In genomic region chr2:96267159-96267971, GRCh38 we compare ENCODE assay signal across 8 cellular contexts. TPM values are rescaled to one million over a fixed set of nuclear protein-coding genes. Genes with fewer than 3 reads are reported as not detected.
A peak's percentile ranks its signal among the peaks of the same experiment; 100 is the strongest.
DNase-seq lines count a peak whose midpoint lies in the region; ATAC-seq, FAIRE-seq and TF ChIP-seq lines count a peak whose summit lies in the region.

No MANE protein-coding gene starts in this region.

- POLR2A ChIA-PET in HEK293 (lab: Yijun Ruan, JAX) (interaction anchor here (0.6 to 2.1 kb wide), 9 partner anchors 9 to 371 kb away, joined by 3 to 30 read pairs (median 5); partner anchors contain the start of genes KANSL3 and STARD7), HepG2 (lab: Yijun Ruan, JAX) (interaction anchor here (0.6 to 3.6 kb wide), 10 partner anchors 9 to 236 kb away, joined by 3 to 46 read pairs (median 7); partner anchors contain the start of genes NCAPH, SNRNP200 and STARD7)

- H3K4me3 Mint-ChIP-seq in activated naive CD8-positive, alpha-beta T cell treated with anti-CD3 and anti-CD28 coated beads, Interleukin-2, amount 50 U/mL, for 24 hours = peak overlapping the region; percentile 99
- H3K4me3 Mint-ChIP-seq in stimulated activated naive B cell treated with anti-CD40 and anti-IgM and Interleukin-4, amounts not matched to agents 10 μg/mL and 1 μg/mL and 100 μg/mL, for 72 hours = peak overlapping the region; percentile 86 to 95

- peak overlapping the region; percentile 96 for H3K27ac Mint-ChIP-seq in activated naive CD8-positive, alpha-beta T cell treated with anti-CD3 and anti-CD28 coated beads, Interleukin-2, amount 50 U/mL, for 24 hours
- H3K27ac Mint-ChIP-seq in stimulated activated naive B cell treated with anti-CD40 and anti-IgM and Interleukin-4, amounts not matched to agents 10 μg/mL and 1 μg/mL and 100 μg/mL, for 72 hours = peak overlapping the region; percentile 82

- peaks cover 6% of the 10 kb centered on the region for H4K20me1 ChIP-seq in HepG2 (ENCODE audit: insufficient read depth, low read length)

- peak; percentile 59 for FAIRE-seq in HepG2 (lab: Jason Lieb, UNC)

- H3K27me3 ChIP-seq in SJCRH30 (no peaks in the 10 kb centered on the region), HepG2 (ENCODE audit: control insufficient read depth in 1 of 2, insufficient read depth in 2 of 2, low read length in 2 of 2) (no peaks in the 10 kb centered on the region; a peak in 1 of 5 replicates)

- H3K9me3 ChIP-seq in HEK293 (ENCODE audit: control insufficient read depth, insufficient read depth, low read depth, low read length) = no peaks in the 10 kb centered on the region
- H3K9me3 ChIP-seq in SJCRH30 (replicated peaks) = no peaks in the 10 kb centered on the region
- no peaks in the 10 kb centered on the region for H3K9me3 ChIP-seq in HepG2 (ENCODE audit: low read length)

- peaks cover 17 to 64% of the 10 kb centered on the region in 2 experiments for H3K36me3 ChIP-seq in HEK293 (ENCODE audit: control insufficient read depth in 2 of 2, insufficient read depth in 1 of 2, low read length in 2 of 2)
- peaks cover 29% of the 10 kb centered on the region for H3K36me3 ChIP-seq in SJCRH30
- peaks cover 18 to 42% of the 10 kb centered on the region in 2 experiments for H3K36me3 ChIP-seq in HepG2 (replicated peaks in 1 of 2; ENCODE audit: control insufficient read depth in 1 of 2, insufficient read depth in 2 of 2, low read length in 2 of 2)

- peak overlapping the region; percentile 86 for H3K9ac ChIP-seq in HepG2 (ENCODE audit: insufficient read depth, low read depth, low read length)

- H3K4me2 ChIP-seq in HepG2 (ENCODE audit: low read depth, low read length) = peak overlapping the region; percentile 86

- H3K36me3 Mint-ChIP-seq in activated naive CD8-positive, alpha-beta T cell treated with anti-CD3 and anti-CD28 coated beads, Interleukin-2, amount 50 U/mL, for 24 hours (ENCODE audit: low read depth) = peaks cover 36% of the 10 kb centered on the region
- H3K36me3 Mint-ChIP-seq in stimulated activated naive B cell treated with anti-CD40 and anti-IgM and Interleukin-4, amounts not matched to agents 10 μg/mL and 1 μg/mL and 100 μg/mL, for 72 hours = peaks cover 28 to 46% of the 10 kb centered on the region in 2 donors

- peak; percentile 47 for ATAC-seq in activated naive CD8-positive, alpha-beta T cell treated with anti-CD3 and anti-CD28 coated beads, Interleukin-2, amount 50 U/mL, for 24 hours
- ATAC-seq in HepG2 (peak; percentile 59), HG03280 (IDR thresholded peaks at IDR 0.05; ENCODE audit: unreplicated experiment) (no peak)
- no peak for ATAC-seq in stimulated activated naive B cell treated with anti-CD40 and anti-IgM and Interleukin-4, amounts not matched to agents 10 μg/mL and 1 μg/mL and 100 μg/mL, for 72 hours (replicated peaks)

- H3K4me3 ChIP-seq in HEK293 (ENCODE audit: low read depth, low read length) = peak overlapping the region; percentile 95
- no peak overlapping the region; the same call in 1 of the 2 replicates for H3K4me3 ChIP-seq in SJCRH30
- H3K4me3 ChIP-seq in HepG2 (replicated peaks in 1 of 3; ENCODE audit: insufficient read depth in 1 of 3, low read depth in 2 of 3, low read length in 3 of 3) = peak overlapping the region; percentile 80 to 97 (median 95)
- no peak overlapping the region for H3K4me3 ChIP-seq in coronary artery

- in situ Hi-C loops in HepG2 (cut with HindIII; ENCODE audit: extremely low pct_ligation_motif_present, low pct_unique_long_range_greater_than_20kb) = no loop called here

- WGBS in HepG2 (ENCODE audit: low lambda C conversion rate) = 48% methylated on average over 12 of the region's 12 CpGs

- DNase-seq in SJCRH30 (peak; percentile 57 to 67), HepG2 (ENCODE audit: low spot score) (peak; percentile 73), coronary artery (ENCODE audit: low spot score) (no peak)
- DNase-seq in activated naive CD8-positive, alpha-beta T cell treated with anti-CD3 and anti-CD28 coated beads, Interleukin-2, amount 50 U/mL, for 24 hours = peak; percentile 61
- DNase-seq in stimulated activated naive B cell treated with anti-CD40 and anti-IgM and Interleukin-4, amounts not matched to agents 10 μg/mL and 1 μg/mL and 100 μg/mL, for 72 hours = peak; percentile 17

- H3K27ac ChIP-seq in C4-2B = peak overlapping the region; percentile 91
- H3K27ac ChIP-seq in HEK293 (ENCODE audit: extremely low read depth, low read depth, low read length) = no peak overlapping the region
- H3K27ac ChIP-seq in SJCRH30 = no peak overlapping the region
- H3K27ac ChIP-seq in HepG2 (ENCODE audit: extremely low read length, insufficient read depth, low read length) = peak overlapping the region; percentile 83
- H3K27ac ChIP-seq in coronary artery = no peak overlapping the region

- CTCF ChIA-PET in HEK293 (lab: Yijun Ruan, JAX) (interaction anchor here (0.5 to 1.6 kb wide), 16 partner anchors 18 to 380 kb away, joined by 3 to 6 read pairs (median 4); partner anchors contain the start of genes ASTL and STARD7), HepG2 (lab: Yijun Ruan, JAX; ENCODE audit: low intra/inter-chr PET ratio, low total read pairs) (interaction anchor here (0.6 to 1.5 kb wide), 3 partner anchors 14 to 93 kb away, joined by 3 to 16 read pairs (median 3); no protein-coding TSS in a partner anchor)

- TF ChIP-seq CTCF in C4-2B (conservative IDR thresholded peaks at IDR 0.05) (peak; percentile 50), HEK293 (tag by site-specific recombination; IDR thresholded peaks at IDR 0.05) (0 out of 2 replicates have a peak, but pooled peaks have one; percentile 15), HepG2 (CRISPR knock-in tag; IDR thresholded peaks at IDR 0.05) (peak; percentile 84), coronary artery (IDR thresholded peaks at IDR 0.05) (no peak)

- peak; percentile 78 for TF ChIP-seq RAD21 in HepG2 (CRISPR knock-in tag; IDR thresholded peaks at IDR 0.05)

- TF ChIP-seq POLR2A in HepG2 (IDR thresholded peaks at IDR 0.05; ENCODE audit: insufficient read depth in 1 of 2, low read depth in 2 of 2, low read length in 2 of 2) = no peak

- no peaks in the 10 kb centered on the region for H3K27me3 Mint-ChIP-seq in activated naive CD8-positive, alpha-beta T cell treated with anti-CD3 and anti-CD28 coated beads, Interleukin-2, amount 50 U/mL, for 24 hours
- H3K27me3 Mint-ChIP-seq in stimulated activated naive B cell treated with anti-CD40 and anti-IgM and Interleukin-4, amounts not matched to agents 10 μg/mL and 1 μg/mL and 100 μg/mL, for 72 hours = no peaks in the 10 kb centered on the region

- TF ChIP-seq EP300 in HepG2 (IDR thresholded peaks at IDR 0.05; ENCODE audit: low read depth in 2 of 2, low read length in 2 of 2) (no peak), HepG2 (CRISPR knock-in tag; IDR thresholded peaks at IDR 0.05; ENCODE audit: borderline replicate concordance) (0 out of 2 replicates have a peak, but pooled peaks have one; percentile 31)

- intact Hi-C loops in HepG2 (cut with micrococcal nuclease; ENCODE audit: unreplicated experiment) = loop anchor here (2.0 kb wide), 1 partner anchor 241 kb away; no protein-coding TSS in a partner anchor

- no peak overlapping the region for H2AFZ ChIP-seq in HepG2 (ENCODE audit: low read length)

- peaks cover 52% of the 10 kb centered on the region for H3K79me2 ChIP-seq in HepG2 (ENCODE audit: insufficient read depth, low read length)

- BruUV-seq in HepG2 (replicated peaks; lab: Mats Ljungman, UMichigan) = no TSS peak

- peaks cover 43% of the 10 kb centered on the region for H3K4me1 Mint-ChIP-seq in activated naive CD8-positive, alpha-beta T cell treated with anti-CD3 and anti-CD28 coated beads, Interleukin-2, amount 50 U/mL, for 24 hours
- peaks cover 23 to 45% of the 10 kb centered on the region in 2 donors for H3K4me1 Mint-ChIP-seq in stimulated activated naive B cell treated with anti-CD40 and anti-IgM and Interleukin-4, amounts not matched to agents 10 μg/mL and 1 μg/mL and 100 μg/mL, for 72 hours

- H3K4me1 ChIP-seq in HEK293 (ENCODE audit: control insufficient read depth, insufficient read depth, low read length) = 0 out of 2 replicates have a peak, but pooled peaks cover 3% of the 10 kb centered on the region
- 0 out of 2 replicates have a peak, but pooled peaks cover 4% of the 10 kb centered on the region for H3K4me1 ChIP-seq in SJCRH30
- H3K4me1 ChIP-seq in HepG2 (ENCODE audit: insufficient read depth, low read length) = peaks cover 34% of the 10 kb centered on the region

- no peaks in the 10 kb centered on the region for H3K9me3 Mint-ChIP-seq in activated naive CD8-positive, alpha-beta T cell treated with anti-CD3 and anti-CD28 coated beads, Interleukin-2, amount 50 U/mL, for 24 hours
- H3K9me3 Mint-ChIP-seq in stimulated activated naive B cell treated with anti-CD40 and anti-IgM and Interleukin-4, amounts not matched to agents 10 μg/mL and 1 μg/mL and 100 μg/mL, for 72 hours = no peaks in the 10 kb centered on the region

RNA-seq across cellular contexts. Expression of gene CIAO1, which starts 1.3 kb away (rescaled TPM):
- total RNA-seq in SJCRH30 (2014; rRNA removed; shearing (Covaris generic)) = 59.2 and 59.9 TPM in 2 replicates
- 99.3 and 118 TPM in 2 replicates for total RNA-seq in HepG2 (2016; rRNA removed; fragmentation: Illumina TruSeq; extraction: Trizol)
- 14.9 and 15.6 TPM in 2 replicates for total RNA-seq in HepG2 (2016; cell fraction: cytosol; rRNA removed; fragmentation: Illumina TruSeq; extraction: Trizol; ENCODE audit: low read depth)
- 102 and 121 TPM in 2 replicates for total RNA-seq in HepG2 (2016; cell fraction: insoluble cytoplasmic fraction; rRNA removed; fragmentation: Illumina TruSeq; extraction: Trizol)
- 38.1 and 39.7 TPM in 2 replicates for total RNA-seq in HepG2 (2016; cell fraction: membrane; rRNA removed; fragmentation: Illumina TruSeq; extraction: Trizol)
- 61.9 and 65.1 TPM in 2 replicates for total RNA-seq in HepG2 (2016; cell fraction: nucleus; rRNA removed; fragmentation: Illumina TruSeq; extraction: Trizol)
- polyA plus RNA-seq in HepG2 (2011; rRNA removed) = 109 and 120 TPM in 2 replicates
- polyA plus RNA-seq in HepG2 (2011; cell fraction: cytosol; rRNA removed) = 120 and 159 TPM in 2 replicates
- polyA plus RNA-seq in HepG2 (2011; cell fraction: nucleus; rRNA removed) = 110 and 111 TPM in 2 replicates
- 69.5 and 70.0 TPM in 2 replicates for polyA plus RNA-seq in HepG2 (2012)
- 16.2 and 16.4 TPM in 2 replicates for polyA plus RNA-seq in HepG2 (2016; cell fraction: cytosol; fragmentation: Illumina TruSeq; extraction: Trizol; ENCODE audit: low read depth)
- 117 and 126 TPM in 2 replicates for polyA plus RNA-seq in HepG2 (2016; cell fraction: insoluble cytoplasmic fraction; fragmentation: Illumina TruSeq; extraction: Trizol; ENCODE audit: low read depth)
- polyA plus RNA-seq in HepG2 (2016; cell fraction: membrane; fragmentation: Illumina TruSeq; extraction: Trizol; ENCODE audit: low read depth) = 29.3 and 29.6 TPM in 2 replicates
- 148 and 152 TPM in 2 replicates for polyA plus RNA-seq in HepG2 (2016; cell fraction: nucleus; fragmentation: Illumina TruSeq; extraction: Trizol; ENCODE audit: insufficient read depth, low read depth)
- polyA minus RNA-seq in HepG2 (2011; rRNA and poly(A)+ RNA removed; ENCODE audit: low replicate concordance) = 225 and 243 TPM in 2 replicates
- 65.5 and 66.8 TPM in 2 replicates for polyA minus RNA-seq in HepG2 (2011; cell fraction: cytosol; rRNA and poly(A)+ RNA removed)
- polyA minus RNA-seq in HepG2 (2011; cell fraction: nucleus; rRNA and poly(A)+ RNA removed) = 49.4 and 55.6 TPM in 2 replicates

RNA-seq across cellular contexts. Expression of gene TMEM127, which starts 1.6 kb away (rescaled TPM):
- 16.2 and 17.9 TPM in 2 replicates for total RNA-seq in SJCRH30 (2014; rRNA removed; shearing (Covaris generic))
- 15.7 and 21.5 TPM in 2 replicates for total RNA-seq in HepG2 (2016; rRNA removed; fragmentation: Illumina TruSeq; extraction: Trizol)
- 1.6 and 1.7 TPM in 2 replicates for total RNA-seq in HepG2 (2016; cell fraction: cytosol; rRNA removed; fragmentation: Illumina TruSeq; extraction: Trizol; ENCODE audit: low read depth)
- 13.2 and 21.0 TPM in 2 replicates for total RNA-seq in HepG2 (2016; cell fraction: insoluble cytoplasmic fraction; rRNA removed; fragmentation: Illumina TruSeq; extraction: Trizol)
- total RNA-seq in HepG2 (2016; cell fraction: membrane; rRNA removed; fragmentation: Illumina TruSeq; extraction: Trizol) = 7.2 and 9.0 TPM in 2 replicates
- 18.7 and 20.0 TPM in 2 replicates for total RNA-seq in HepG2 (2016; cell fraction: nucleus; rRNA removed; fragmentation: Illumina TruSeq; extraction: Trizol)
- 33.9 and 45.2 TPM in 2 replicates for polyA plus RNA-seq in HepG2 (2011; rRNA removed)
- polyA plus RNA-seq in HepG2 (2011; cell fraction: cytosol; rRNA removed) = 24.6 and 25.3 TPM in 2 replicates
- 23.8 and 26.6 TPM in 2 replicates for polyA plus RNA-seq in HepG2 (2011; cell fraction: nucleus; rRNA removed)
- 18.5 and 22.4 TPM in 2 replicates for polyA plus RNA-seq in HepG2 (2012)
- 1.5 and 1.9 TPM in 2 replicates for polyA plus RNA-seq in HepG2 (2016; cell fraction: cytosol; fragmentation: Illumina TruSeq; extraction: Trizol; ENCODE audit: low read depth)
- 13.9 and 16.7 TPM in 2 replicates for polyA plus RNA-seq in HepG2 (2016; cell fraction: insoluble cytoplasmic fraction; fragmentation: Illumina TruSeq; extraction: Trizol; ENCODE audit: low read depth)
- polyA plus RNA-seq in HepG2 (2016; cell fraction: membrane; fragmentation: Illumina TruSeq; extraction: Trizol; ENCODE audit: low read depth) = 5.0 and 5.8 TPM in 2 replicates
- 26.4 and 31.8 TPM in 2 replicates for polyA plus RNA-seq in HepG2 (2016; cell fraction: nucleus; fragmentation: Illumina TruSeq; extraction: Trizol; ENCODE audit: insufficient read depth, low read depth)
- 75.3 and 118 TPM in 2 replicates for polyA minus RNA-seq in HepG2 (2011; rRNA and poly(A)+ RNA removed; ENCODE audit: low replicate concordance)
- polyA minus RNA-seq in HepG2 (2011; cell fraction: cytosol; rRNA and poly(A)+ RNA removed) = 16.4 and 21.8 TPM in 2 replicates
- polyA minus RNA-seq in HepG2 (2011; cell fraction: nucleus; rRNA and poly(A)+ RNA removed) = 26.3 and 29.3 TPM in 2 replicates

RNA-seq across cellular contexts. Expression of gene SNRNP200, which starts 38.0 kb away (rescaled TPM):
- total RNA-seq in SJCRH30 (2014; rRNA removed; shearing (Covaris generic)) = 153 and 157 TPM in 2 replicates
- total RNA-seq in HepG2 (2016; rRNA removed; fragmentation: Illumina TruSeq; extraction: Trizol) = 99.0 and 163 TPM in 2 replicates
- total RNA-seq in HepG2 (2016; cell fraction: cytosol; rRNA removed; fragmentation: Illumina TruSeq; extraction: Trizol; ENCODE audit: low read depth) = 47.2 and 52.9 TPM in 2 replicates
- total RNA-seq in HepG2 (2016; cell fraction: insoluble cytoplasmic fraction; rRNA removed; fragmentation: Illumina TruSeq; extraction: Trizol) = 96.1 and 157 TPM in 2 replicates
- 38.5 and 38.9 TPM in 2 replicates for total RNA-seq in HepG2 (2016; cell fraction: membrane; rRNA removed; fragmentation: Illumina TruSeq; extraction: Trizol)
- 100 and 111 TPM in 2 replicates for total RNA-seq in HepG2 (2016; cell fraction: nucleus; rRNA removed; fragmentation: Illumina TruSeq; extraction: Trizol)
- polyA plus RNA-seq in HepG2 (2011; rRNA removed) = 228 and 232 TPM in 2 replicates
- 208 and 241 TPM in 2 replicates for polyA plus RNA-seq in HepG2 (2011; cell fraction: cytosol; rRNA removed)
- polyA plus RNA-seq in HepG2 (2011; cell fraction: nucleus; rRNA removed) = 356 and 374 TPM in 2 replicates
- polyA plus RNA-seq in HepG2 (2012) = 140 and 148 TPM in 2 replicates
- 7.3 and 8.8 TPM in 2 replicates for polyA plus RNA-seq in HepG2 (2016; cell fraction: cytosol; fragmentation: Illumina TruSeq; extraction: Trizol; ENCODE audit: low read depth)
- 181 and 193 TPM in 2 replicates for polyA plus RNA-seq in HepG2 (2016; cell fraction: insoluble cytoplasmic fraction; fragmentation: Illumina TruSeq; extraction: Trizol; ENCODE audit: low read depth)
- polyA plus RNA-seq in HepG2 (2016; cell fraction: membrane; fragmentation: Illumina TruSeq; extraction: Trizol; ENCODE audit: low read depth) = 14.0 and 16.1 TPM in 2 replicates
- polyA plus RNA-seq in HepG2 (2016; cell fraction: nucleus; fragmentation: Illumina TruSeq; extraction: Trizol; ENCODE audit: insufficient read depth, low read depth) = 219 and 234 TPM in 2 replicates
- 554 and 704 TPM in 2 replicates for polyA minus RNA-seq in HepG2 (2011; rRNA and poly(A)+ RNA removed; ENCODE audit: low replicate concordance)
- polyA minus RNA-seq in HepG2 (2011; cell fraction: cytosol; rRNA and poly(A)+ RNA removed) = 179 and 186 TPM in 2 replicates
- polyA minus RNA-seq in HepG2 (2011; cell fraction: nucleus; rRNA and poly(A)+ RNA removed) = 151 and 182 TPM in 2 replicates

RNA-seq across cellular contexts. Expression of gene ITPRIPL1, which starts 57.8 kb away (rescaled TPM):
- total RNA-seq in SJCRH30 (2014; rRNA removed; shearing (Covaris generic)) = 26.4 and 27.1 TPM in 2 replicates
- total RNA-seq in HepG2 (2016; rRNA removed; fragmentation: Illumina TruSeq; extraction: Trizol) = 8.7 and 11.7 TPM in 2 replicates
- 1.8 TPM in 2 replicates for total RNA-seq in HepG2 (2016; cell fraction: cytosol; rRNA removed; fragmentation: Illumina TruSeq; extraction: Trizol; ENCODE audit: low read depth)
- total RNA-seq in HepG2 (2016; cell fraction: insoluble cytoplasmic fraction; rRNA removed; fragmentation: Illumina TruSeq; extraction: Trizol) = 9.0 and 10.8 TPM in 2 replicates
- total RNA-seq in HepG2 (2016; cell fraction: membrane; rRNA removed; fragmentation: Illumina TruSeq; extraction: Trizol) = 6.8 and 7.2 TPM in 2 replicates
- 7.6 and 9.0 TPM in 2 replicates for total RNA-seq in HepG2 (2016; cell fraction: nucleus; rRNA removed; fragmentation: Illumina TruSeq; extraction: Trizol)
- 4.3 and 6.3 TPM in 2 replicates for polyA plus RNA-seq in HepG2 (2011; rRNA removed)
- polyA plus RNA-seq in HepG2 (2011; cell fraction: cytosol; rRNA removed) = 5.1 and 5.4 TPM in 2 replicates
- polyA plus RNA-seq in HepG2 (2011; cell fraction: nucleus; rRNA removed) = 4.6 and 5.3 TPM in 2 replicates
- polyA plus RNA-seq in HepG2 (2012) = 7.4 and 9.8 TPM in 2 replicates
- polyA plus RNA-seq in HepG2 (2016; cell fraction: cytosol; fragmentation: Illumina TruSeq; extraction: Trizol; ENCODE audit: low read depth) = 1.3 and 2.7 TPM in 2 replicates
- polyA plus RNA-seq in HepG2 (2016; cell fraction: insoluble cytoplasmic fraction; fragmentation: Illumina TruSeq; extraction: Trizol; ENCODE audit: low read depth) = 6.6 and 6.7 TPM in 2 replicates
- polyA plus RNA-seq in HepG2 (2016; cell fraction: membrane; fragmentation: Illumina TruSeq; extraction: Trizol; ENCODE audit: low read depth) = 2.8 and 3.9 TPM in 2 replicates
- polyA plus RNA-seq in HepG2 (2016; cell fraction: nucleus; fragmentation: Illumina TruSeq; extraction: Trizol; ENCODE audit: insufficient read depth, low read depth) = 11.2 and 11.5 TPM in 2 replicates
- polyA minus RNA-seq in HepG2 (2011; rRNA and poly(A)+ RNA removed; ENCODE audit: low replicate concordance) = 0.16 and 9.3 TPM in 2 replicates
- 3.9 and 4.1 TPM in 2 replicates for polyA minus RNA-seq in HepG2 (2011; cell fraction: cytosol; rRNA and poly(A)+ RNA removed)
- polyA minus RNA-seq in HepG2 (2011; cell fraction: nucleus; rRNA and poly(A)+ RNA removed) = 2.7 TPM in 2 replicates

RNA-seq across cellular contexts. Expression of gene STARD7, which starts 58.7 kb away (rescaled TPM):
- total RNA-seq in SJCRH30 (2014; rRNA removed; shearing (Covaris generic)) = 232 and 243 TPM in 2 replicates
- total RNA-seq in HepG2 (2016; rRNA removed; fragmentation: Illumina TruSeq; extraction: Trizol) = 300 and 332 TPM in 2 replicates
- total RNA-seq in HepG2 (2016; cell fraction: cytosol; rRNA removed; fragmentation: Illumina TruSeq; extraction: Trizol; ENCODE audit: low read depth) = 45.1 and 56.7 TPM in 2 replicates
- total RNA-seq in HepG2 (2016; cell fraction: insoluble cytoplasmic fraction; rRNA removed; fragmentation: Illumina TruSeq; extraction: Trizol) = 302 and 329 TPM in 2 replicates
- 220 and 258 TPM in 2 replicates for total RNA-seq in HepG2 (2016; cell fraction: membrane; rRNA removed; fragmentation: Illumina TruSeq; extraction: Trizol)
- total RNA-seq in HepG2 (2016; cell fraction: nucleus; rRNA removed; fragmentation: Illumina TruSeq; extraction: Trizol) = 168 and 191 TPM in 2 replicates
- 67.2 and 88.2 TPM in 2 replicates for polyA plus RNA-seq in HepG2 (2011; rRNA removed)
- 44.2 and 66.6 TPM in 2 replicates for polyA plus RNA-seq in HepG2 (2011; cell fraction: cytosol; rRNA removed)
- 90.2 and 107 TPM in 2 replicates for polyA plus RNA-seq in HepG2 (2011; cell fraction: nucleus; rRNA removed)
- 93.8 and 117 TPM in 2 replicates for polyA plus RNA-seq in HepG2 (2012)
- 26.0 and 34.9 TPM in 2 replicates for polyA plus RNA-seq in HepG2 (2016; cell fraction: cytosol; fragmentation: Illumina TruSeq; extraction: Trizol; ENCODE audit: low read depth)
- polyA plus RNA-seq in HepG2 (2016; cell fraction: insoluble cytoplasmic fraction; fragmentation: Illumina TruSeq; extraction: Trizol; ENCODE audit: low read depth) = 237 and 245 TPM in 2 replicates
- polyA plus RNA-seq in HepG2 (2016; cell fraction: membrane; fragmentation: Illumina TruSeq; extraction: Trizol; ENCODE audit: low read depth) = 111 and 128 TPM in 2 replicates
- 205 and 220 TPM in 2 replicates for polyA plus RNA-seq in HepG2 (2016; cell fraction: nucleus; fragmentation: Illumina TruSeq; extraction: Trizol; ENCODE audit: insufficient read depth, low read depth)
- polyA minus RNA-seq in HepG2 (2011; rRNA and poly(A)+ RNA removed; ENCODE audit: low replicate concordance) = 78.3 and 92.3 TPM in 2 replicates
- 89.8 and 100 TPM in 2 replicates for polyA minus RNA-seq in HepG2 (2011; cell fraction: cytosol; rRNA and poly(A)+ RNA removed)
- 137 and 187 TPM in 2 replicates for polyA minus RNA-seq in HepG2 (2011; cell fraction: nucleus; rRNA and poly(A)+ RNA removed)

Comparison
In these comparisons a context has a peak if more than half of its experiments do, and no peak if none do; other contexts are left out.
1. H3K27ac ChIP-seq: peak in C4-2B (single experiment) and HepG2 (single experiment); none in HEK293 (single experiment), SJCRH30 (single experiment) and coronary artery (0 of 2).
2. H3K4me3 ChIP-seq: peak in HEK293 (single experiment) and HepG2 (3 of 3); none in SJCRH30 (single experiment) and coronary artery (single experiment).
3. ATAC-seq: peak in activated naive CD8-positive, alpha-beta T cell treated with anti-CD3 and anti-CD28 coated beads, Interleukin-2, amount 50 U/mL, for 24 hours (single experiment) and HepG2 (single experiment); none in stimulated activated naive B cell treated with anti-CD40 and anti-IgM and Interleukin-4, amounts not matched to agents 10 μg/mL and 1 μg/mL and 100 μg/mL, for 72 hours (0 of 2) and HG03280 (single experiment).